Comparison of ENCODE assay signal across 1 cellular context in the genomic region with DNA sequence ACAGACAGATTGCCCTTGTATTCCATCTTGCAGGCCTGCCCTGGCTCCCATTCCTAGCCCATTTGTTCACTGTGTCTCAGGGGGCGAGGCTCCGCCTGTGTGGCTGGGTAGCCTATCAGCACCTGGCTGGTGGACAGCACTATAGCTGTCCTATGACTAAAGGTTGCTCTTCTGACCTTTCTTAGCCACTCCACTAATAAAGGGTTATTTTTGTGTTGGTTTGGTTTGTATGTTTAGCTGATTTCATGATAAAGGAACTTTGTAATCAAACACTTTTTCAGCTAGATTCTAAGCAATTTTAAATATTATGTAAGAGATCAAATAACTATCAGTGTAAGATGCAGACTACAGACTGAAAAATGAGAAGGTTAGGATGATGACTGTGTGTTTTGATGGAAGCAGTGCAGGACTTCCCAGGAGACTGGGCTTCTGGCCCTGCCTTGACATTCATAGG.
A peak's percentile ranks its signal among the peaks of the same experiment; 100 is the strongest.
TF ChIP-seq lines count a peak whose summit lies in the region.

No MANE protein-coding gene starts in this region.

TF ChIP-seq in HepG2, 621 proteins besides CTCF, POLR2A, EP300 and RAD21 (continued from another document):
- TF ChIP-seq, protein P1, sequence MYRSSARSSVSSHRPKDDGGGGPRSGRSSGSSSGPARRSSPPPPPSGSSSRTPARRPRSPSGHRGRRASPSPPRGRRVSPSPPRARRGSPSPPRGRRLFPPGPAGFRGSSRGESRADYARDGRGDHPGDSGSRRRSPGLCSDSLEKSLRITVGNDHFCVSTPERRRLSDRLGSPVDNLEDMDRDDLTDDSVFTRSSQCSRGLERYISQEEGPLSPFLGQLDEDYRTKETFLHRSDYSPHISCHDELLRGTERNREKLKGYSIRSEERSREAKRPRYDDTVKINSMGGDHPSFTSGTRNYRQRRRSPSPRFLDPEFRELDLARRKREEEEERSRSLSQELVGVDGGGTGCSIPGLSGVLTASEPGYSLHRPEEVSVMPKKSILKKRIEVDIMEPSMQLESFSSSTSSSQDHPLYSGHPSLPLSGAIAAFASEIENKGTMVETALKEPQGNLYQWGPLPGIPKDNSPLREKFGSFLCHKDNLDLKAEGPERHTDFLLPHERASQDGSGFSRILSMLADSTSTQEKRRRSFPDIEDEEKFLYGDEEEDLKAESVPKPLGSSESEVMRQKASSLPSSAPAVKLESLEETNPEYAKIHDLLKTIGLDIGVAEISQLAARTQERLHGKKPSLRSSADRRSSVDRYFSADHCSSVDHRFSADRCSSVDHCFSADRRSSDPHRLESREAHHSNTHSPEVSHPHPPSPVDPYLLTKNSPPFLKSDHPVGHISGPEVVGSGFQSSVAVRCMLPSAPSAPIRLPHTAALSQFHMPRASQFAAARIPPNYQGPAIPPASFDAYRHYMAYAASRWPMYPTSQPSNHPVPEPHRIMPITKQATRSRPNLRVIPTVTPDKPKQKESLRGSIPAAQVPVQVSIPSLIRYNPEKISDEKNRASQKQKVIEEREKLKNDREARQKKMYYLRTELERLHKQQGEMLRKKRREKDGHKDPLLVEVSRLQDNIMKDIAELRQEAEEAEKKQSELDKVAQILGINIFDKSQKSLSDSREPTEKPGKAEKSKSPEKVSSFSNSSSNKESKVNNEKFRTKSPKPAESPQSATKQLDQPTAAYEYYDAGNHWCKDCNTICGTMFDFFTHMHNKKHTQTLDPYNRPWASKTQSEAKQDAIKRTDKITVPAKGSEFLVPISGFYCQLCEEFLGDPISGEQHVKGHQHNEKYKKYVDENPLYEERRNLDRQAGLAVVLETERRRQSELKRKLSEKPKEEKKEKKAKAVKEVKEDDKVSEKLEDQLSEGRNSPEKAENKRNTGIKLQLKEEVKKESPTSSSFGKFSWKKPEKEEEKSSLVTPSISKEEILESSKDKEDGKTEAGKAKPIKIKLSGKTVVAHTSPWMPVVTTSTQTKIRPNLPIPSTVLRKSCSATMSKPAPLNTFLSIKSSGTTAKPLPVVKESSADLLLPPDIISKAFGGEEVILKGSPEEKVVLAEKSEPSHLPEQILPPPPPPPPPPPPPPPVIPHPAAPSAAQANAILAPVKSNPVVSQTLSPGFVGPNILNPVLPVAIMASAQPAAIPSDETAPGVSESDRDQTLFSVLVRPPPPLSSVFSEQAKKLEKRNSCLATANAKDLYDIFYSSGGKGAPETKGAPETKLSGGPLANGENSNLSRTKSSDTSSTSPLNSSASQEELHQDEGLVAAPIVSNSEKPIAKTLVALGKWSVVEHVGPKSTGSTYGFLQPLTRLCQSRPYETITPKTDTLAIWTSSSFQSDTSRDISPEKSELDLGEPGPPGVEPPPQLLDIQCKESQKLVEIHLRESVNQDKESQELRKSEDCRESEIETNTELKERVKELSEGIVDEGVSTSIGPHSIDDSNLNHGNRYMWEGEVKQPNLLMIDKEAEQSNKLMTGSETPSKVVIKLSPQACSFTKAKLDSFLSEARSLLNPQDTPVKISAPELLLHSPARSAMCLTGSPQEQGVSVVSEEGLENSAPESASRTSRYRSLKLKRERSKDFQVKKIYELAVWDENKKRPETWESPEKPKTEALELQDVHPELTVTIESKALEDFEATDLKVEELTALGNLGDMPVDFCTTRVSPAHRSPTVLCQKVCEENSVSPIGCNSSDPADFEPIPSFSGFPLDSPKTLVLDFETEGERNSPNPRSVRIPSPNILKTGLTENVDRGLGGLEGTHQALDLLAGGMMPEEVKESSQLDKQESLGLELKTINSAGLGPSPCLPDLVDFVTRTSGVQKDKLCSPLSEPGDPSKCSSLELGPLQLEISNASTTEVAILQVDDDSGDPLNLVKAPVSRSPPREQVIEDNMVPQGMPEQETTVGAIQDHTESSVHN (CRISPR knock-in tag; IDR thresholded peaks at IDR 0.05): no peak
- TF ChIP-seq NRL (CRISPR knock-in tag; IDR thresholded peaks at IDR 0.05; ENCODE audit: borderline replicate concordance) (no peak), ZNF317 (CRISPR knock-in tag; IDR thresholded peaks at IDR 0.05) (0 out of 2 replicates have a peak, but pooled peaks have one; percentile 25), MAFG (CRISPR knock-in tag; IDR thresholded peaks at IDR 0.05) (no peak), ZNF644 (CRISPR knock-in tag; IDR thresholded peaks at IDR 0.05; ENCODE audit: low read depth) (0 out of 2 replicates have a peak, but pooled peaks have one; percentile 6), MAX (IDR thresholded peaks at IDR 0.05) (no peak), FOSL2 (CRISPR knock-in tag; IDR thresholded peaks at IDR 0.05) (0 out of 2 replicates have a peak, but pooled peaks have one; percentile 22), GATAD1 (CRISPR knock-in tag; IDR thresholded peaks at IDR 0.05) (no peak), PHF21A (CRISPR knock-in tag; IDR thresholded peaks at IDR 0.05) (no peak), ZNF543 (CRISPR knock-in tag; IDR thresholded peaks at IDR 0.05) (no peak), ATAD3A (CRISPR knock-in tag; IDR thresholded peaks at IDR 0.05) (no peak), BORCS8-MEF2B (CRISPR knock-in tag; IDR thresholded peaks at IDR 0.05) (no peak), ZNF329 (CRISPR knock-in tag; IDR thresholded peaks at IDR 0.05; ENCODE audit: low read depth) (no peak)
- TF ChIP-seq, protein P2, sequence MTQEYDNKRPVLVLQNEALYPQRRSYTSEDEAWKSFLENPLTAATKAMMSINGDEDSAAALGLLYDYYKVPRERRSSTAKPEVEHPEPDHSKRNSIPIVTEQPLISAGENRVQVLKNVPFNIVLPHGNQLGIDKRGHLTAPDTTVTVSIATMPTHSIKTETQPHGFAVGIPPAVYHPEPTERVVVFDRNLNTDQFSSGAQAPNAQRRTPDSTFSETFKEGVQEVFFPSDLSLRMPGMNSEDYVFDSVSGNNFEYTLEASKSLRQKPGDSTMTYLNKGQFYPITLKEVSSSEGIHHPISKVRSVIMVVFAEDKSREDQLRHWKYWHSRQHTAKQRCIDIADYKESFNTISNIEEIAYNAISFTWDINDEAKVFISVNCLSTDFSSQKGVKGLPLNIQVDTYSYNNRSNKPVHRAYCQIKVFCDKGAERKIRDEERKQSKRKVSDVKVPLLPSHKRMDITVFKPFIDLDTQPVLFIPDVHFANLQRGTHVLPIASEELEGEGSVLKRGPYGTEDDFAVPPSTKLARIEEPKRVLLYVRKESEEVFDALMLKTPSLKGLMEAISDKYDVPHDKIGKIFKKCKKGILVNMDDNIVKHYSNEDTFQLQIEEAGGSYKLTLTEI (CRISPR knock-in tag; conservative IDR thresholded peaks at IDR 0.05): no peak
- TF ChIP-seq, protein P3, sequence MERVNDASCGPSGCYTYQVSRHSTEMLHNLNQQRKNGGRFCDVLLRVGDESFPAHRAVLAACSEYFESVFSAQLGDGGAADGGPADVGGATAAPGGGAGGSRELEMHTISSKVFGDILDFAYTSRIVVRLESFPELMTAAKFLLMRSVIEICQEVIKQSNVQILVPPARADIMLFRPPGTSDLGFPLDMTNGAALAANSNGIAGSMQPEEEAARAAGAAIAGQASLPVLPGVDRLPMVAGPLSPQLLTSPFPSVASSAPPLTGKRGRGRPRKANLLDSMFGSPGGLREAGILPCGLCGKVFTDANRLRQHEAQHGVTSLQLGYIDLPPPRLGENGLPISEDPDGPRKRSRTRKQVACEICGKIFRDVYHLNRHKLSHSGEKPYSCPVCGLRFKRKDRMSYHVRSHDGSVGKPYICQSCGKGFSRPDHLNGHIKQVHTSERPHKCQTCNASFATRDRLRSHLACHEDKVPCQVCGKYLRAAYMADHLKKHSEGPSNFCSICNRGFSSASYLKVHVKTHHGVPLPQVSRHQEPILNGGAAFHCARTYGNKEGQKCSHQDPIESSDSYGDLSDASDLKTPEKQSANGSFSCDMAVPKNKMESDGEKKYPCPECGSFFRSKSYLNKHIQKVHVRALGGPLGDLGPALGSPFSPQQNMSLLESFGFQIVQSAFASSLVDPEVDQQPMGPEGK (CRISPR knock-in tag; IDR thresholded peaks at IDR 0.05): no peak
